In genomic region chr17:56291226-56291805, GRCh38 we compare ENCODE assay signal across 19 cellular contexts.
A peak's percentile ranks its signal among the peaks of the same experiment; 100 is the strongest.
DNase-seq lines count a peak whose midpoint lies in the region; ATAC-seq and TF ChIP-seq lines count a peak whose summit lies in the region.
"Had no signal": no experiment of that assay in that cellular context is flagged by ENCODE, and none has a peak within 500 bp of the region (broad histone marks: within the 10 kb centered on the region; RNA-seq: fewer than 3 reads in every experiment).

No MANE protein-coding gene starts in this region.

- H2BK120ac ChIP-seq in mesendoderm (ENCODE audit: low read depth, low read length) = no peak overlapping the region

- H4K20me1 ChIP-seq in GM23338 (replicated peaks; ENCODE audit: insufficient read depth) = no peaks in the 10 kb centered on the region

- no peak for TF ChIP-seq CTCF in GM23338 (conservative IDR thresholded peaks at IDR 0.05; ENCODE audit: low read depth in 2 of 2)

- no peaks in the 10 kb centered on the region for H3K79me1 ChIP-seq in mesendoderm (ENCODE audit: low read length)

- H3K4me1 ChIP-seq in SJCRH30 (no peaks in the 10 kb centered on the region), GM23338 (ENCODE audit: insufficient read depth) (no peaks in the 10 kb centered on the region), mesendoderm (ENCODE audit: control insufficient read depth, low read depth, low read length) (no peaks in the 10 kb centered on the region)

- peaks cover 12% of the 10 kb centered on the region for H3K4me1 Mint-ChIP-seq in activated naive CD8-positive, alpha-beta T cell treated with anti-CD3 and anti-CD28 coated beads, Interleukin-2, amount 10 ng/mL, durations not matched to agents 7 days and 5 days
- peaks cover 24% of the 10 kb centered on the region for H3K4me1 Mint-ChIP-seq in activated naive CD8-positive, alpha-beta T cell treated with anti-CD3 and anti-CD28 coated beads for 36 hours
- no peaks in the 10 kb centered on the region for H3K4me1 Mint-ChIP-seq in GM23338

- H3K9me3 ChIP-seq in SJCRH30 (replicated peaks) = no peaks in the 10 kb centered on the region
- H3K9me3 ChIP-seq: gastrocnemius medialis had no signal

- H3K79me2 ChIP-seq in GM23338 (replicated peaks; ENCODE audit: insufficient read depth) = no peaks in the 10 kb centered on the region
- H3K79me2 ChIP-seq in mesendoderm (ENCODE audit: control insufficient read depth, insufficient read depth, low read length) = no peaks in the 10 kb centered on the region
- H3K79me2 ChIP-seq: hepatocyte had no signal

- H3K9me2 ChIP-seq in GM23338 (ENCODE audit: insufficient read depth) = peaks cover 2% of the 10 kb centered on the region; the same call in 1 of the 2 replicates

- H3K9me3 Mint-ChIP-seq in activated naive CD8-positive, alpha-beta T cell treated with anti-CD3 and anti-CD28 coated beads, Interleukin-2, amount 10 ng/mL, durations not matched to agents 7 days and 5 days = peaks cover 5% of the 10 kb centered on the region
- H3K9me3 Mint-ChIP-seq in activated naive CD8-positive, alpha-beta T cell treated with anti-CD3 and anti-CD28 coated beads for 36 hours = peaks cover 2% of the 10 kb centered on the region
- no peaks in the 10 kb centered on the region for H3K9me3 Mint-ChIP-seq in GM23338
- H3K9me3 Mint-ChIP-seq: naive thymus-derived CD4-positive, alpha-beta T cell; T-helper 1 cell treated with Interleukin-12 subunit alpha and Interleukin-12 subunit beta and Interleukin-4 antibody, amounts not matched to agents 30 μg/mL and 1 μg/mL, for 36 hours had no signal

- H3K18ac ChIP-seq in mesendoderm (ENCODE audit: low read length) = no peak overlapping the region

- POLR2A ChIA-PET in activated naive CD8-positive, alpha-beta T cell treated with anti-CD3 and anti-CD28 coated beads, Interleukin-2, amount 10 ng/mL, durations not matched to agents 7 days and 5 days (lab: Charles Lee) = no interaction called here

- no peak overlapping the region for H2BK5ac ChIP-seq in mesendoderm (ENCODE audit: low read length)

- H3K27me3 ChIP-seq in SJCRH30 (no peaks in the 10 kb centered on the region), GM23338 (ENCODE audit: insufficient read depth) (no peaks in the 10 kb centered on the region), mesendoderm (ENCODE audit: insufficient read depth, low read length, poor library complexity) (no peaks in the 10 kb centered on the region)
- H3K27me3 ChIP-seq: gastrocnemius medialis, hepatocyte had no signal

- no peak overlapping the region for H2AK5ac ChIP-seq in mesendoderm (ENCODE audit: low read length)

- no peaks in the 10 kb centered on the region for H3K27me3 Mint-ChIP-seq in activated naive CD8-positive, alpha-beta T cell treated with anti-CD3 and anti-CD28 coated beads, Interleukin-2, amount 10 ng/mL, durations not matched to agents 7 days and 5 days
- H3K27me3 Mint-ChIP-seq in activated naive CD8-positive, alpha-beta T cell treated with anti-CD3 and anti-CD28 coated beads for 36 hours = no peaks in the 10 kb centered on the region
- H3K27me3 Mint-ChIP-seq in GM23338 (ENCODE audit: insufficient read depth, low read depth, poor library complexity) = peaks cover 2% of the 10 kb centered on the region
- H3K27me3 Mint-ChIP-seq: activated naive CD8-positive, alpha-beta T cell; naive thymus-derived CD4-positive, alpha-beta T cell had no signal

- no peak for DNase-seq in activated naive CD8-positive, alpha-beta T cell treated with anti-CD3 and anti-CD28 coated beads, Interleukin-2, amount 10 ng/mL, durations not matched to agents 7 days and 5 days
- no peak for DNase-seq in activated naive CD8-positive, alpha-beta T cell treated with anti-CD3 and anti-CD28 coated beads for 36 hours
- DNase-seq in M059J (ENCODE audit: low read depth) = peak; percentile 68
- DNase-seq in epithelial cell of prostate (ENCODE audit: low read depth, low spot score) = no peak
- peak; percentile 24 for DNase-seq in stromal cell of bone marrow (ENCODE audit: low read depth)
- no peak for DNase-seq in SJCRH30
- DNase-seq in GM23338 (ENCODE audit: low spot score) = no peak
- DNase-seq in mesendoderm = no peak
- DNase-seq: activated CD4-positive, alpha-beta T cell treated with anti-CD3 and anti-CD28 coated beads for 4 hours; COR-L47; gastrocnemius medialis; left colon; naive thymus-derived CD4-positive, alpha-beta T cell; nucleus accumbens had no signal

- peak overlapping the region; percentile 73 for H3K27ac Mint-ChIP-seq in activated naive CD8-positive, alpha-beta T cell treated with anti-CD3 and anti-CD28 coated beads, Interleukin-2, amount 10 ng/mL, durations not matched to agents 7 days and 5 days
- H3K27ac Mint-ChIP-seq in activated naive CD8-positive, alpha-beta T cell treated with anti-CD3 and anti-CD28 coated beads for 36 hours = no peak overlapping the region
- no peak overlapping the region for H3K27ac Mint-ChIP-seq in GM23338
- H3K27ac Mint-ChIP-seq: activated naive CD8-positive, alpha-beta T cell had no signal

- H3K36me3 ChIP-seq in SJCRH30 (no peaks in the 10 kb centered on the region), GM23338 (ENCODE audit: insufficient read depth) (no peaks in the 10 kb centered on the region), mesendoderm (ENCODE audit: control insufficient read depth, insufficient read depth, low read length) (no peaks in the 10 kb centered on the region)
- H3K36me3 ChIP-seq: gastrocnemius medialis had no signal

- peak overlapping the region; percentile 86 for H3K27ac ChIP-seq in epithelial cell of prostate
- no peak overlapping the region for H3K27ac ChIP-seq in SJCRH30
- no peak overlapping the region for H3K27ac ChIP-seq in GM23338 (ENCODE audit: low read depth)
- no peak overlapping the region for H3K27ac ChIP-seq in mesendoderm (ENCODE audit: low read depth, low read length)
- H3K27ac ChIP-seq: gastrocnemius medialis, hepatocyte had no signal

- H3K4me3 ChIP-seq in SJCRH30 (no peak overlapping the region), GM23338 (no peak overlapping the region), mesendoderm (ENCODE audit: low read length) (no peak overlapping the region)
- H3K4me3 ChIP-seq: gastrocnemius medialis, hepatocyte, smooth muscle cell had no signal

- no peak overlapping the region for H3K4me3 Mint-ChIP-seq in activated naive CD8-positive, alpha-beta T cell treated with anti-CD3 and anti-CD28 coated beads, Interleukin-2, amount 10 ng/mL, durations not matched to agents 7 days and 5 days
- no peak overlapping the region for H3K4me3 Mint-ChIP-seq in activated naive CD8-positive, alpha-beta T cell treated with anti-CD3 and anti-CD28 coated beads for 36 hours
- no peak overlapping the region for H3K4me3 Mint-ChIP-seq in GM23338

- no peak overlapping the region for H3K9ac ChIP-seq in mesendoderm (ENCODE audit: low read length)

- H3K4ac ChIP-seq in mesendoderm (ENCODE audit: low read depth, low read length) = no peak overlapping the region

- H3K36me3 Mint-ChIP-seq in activated naive CD8-positive, alpha-beta T cell treated with anti-CD3 and anti-CD28 coated beads, Interleukin-2, amount 10 ng/mL, durations not matched to agents 7 days and 5 days = peaks cover 7% of the 10 kb centered on the region
- no peaks in the 10 kb centered on the region for H3K36me3 Mint-ChIP-seq in activated naive CD8-positive, alpha-beta T cell treated with anti-CD3 and anti-CD28 coated beads for 36 hours
- H3K36me3 Mint-ChIP-seq in GM23338 (ENCODE audit: low read depth) = no peaks in the 10 kb centered on the region
- H3K36me3 Mint-ChIP-seq: activated naive CD8-positive, alpha-beta T cell had no signal

- H4K8ac ChIP-seq in mesendoderm (ENCODE audit: low read depth, low read length) = no peak overlapping the region

- H3K56ac ChIP-seq in mesendoderm (ENCODE audit: low read length) = no peak overlapping the region

- no peak overlapping the region for H3K4me2 ChIP-seq in GM23338
- H3K4me2 ChIP-seq in mesendoderm (ENCODE audit: low read length) = no peak overlapping the region
- H3K4me2 ChIP-seq: hepatocyte, smooth muscle cell had no signal

- H3F3A ChIP-seq in GM23338 (replicated peaks; ENCODE audit: low read depth) = no peaks in the 10 kb centered on the region

- no peak overlapping the region for H2AFZ ChIP-seq in GM23338
- H2AFZ ChIP-seq: hepatocyte had no signal

- H2BK15ac ChIP-seq in mesendoderm (replicated peaks; ENCODE audit: low read depth) = no peak overlapping the region

- WGBS in mesendoderm (ENCODE audit: extremely low coverage, insufficient coverage, low lambda C conversion rate) = no CpG with 5 or more reads among the region's 1 CpG

- H4K5ac ChIP-seq in mesendoderm (ENCODE audit: low read length) = no peak overlapping the region

- no peak for ATAC-seq in activated naive CD8-positive, alpha-beta T cell treated with anti-CD3 and anti-CD28 coated beads, Interleukin-2, amount 10 ng/mL, durations not matched to agents 7 days and 5 days (ENCODE audit: low read depth)
- no peak for ATAC-seq in GM23338
- ATAC-seq: gastrocnemius medialis; left colon; naive thymus-derived CD4-positive, alpha-beta T cell; Panc1 had no signal

- H3K23ac ChIP-seq in mesendoderm (ENCODE audit: low read length) = no peak overlapping the region

TF ChIP-seq in GM23338, 12 proteins besides CTCF, POLR2A, EP300 and RAD21 (continues in another document):
- no peak for TF ChIP-seq EZH2 (IDR thresholded peaks at IDR 0.05; ENCODE audit: low read depth, unreplicated experiment)
- no peak for TF ChIP-seq REST (IDR thresholded peaks at IDR 0.05; ENCODE audit: unreplicated experiment)
- no peak for TF ChIP-seq ZNF331 (CRISPR knock-in tag; IDR thresholded peaks at IDR 0.05; ENCODE audit: low read depth)
- no peak for TF ChIP-seq JUNB (IDR thresholded peaks at IDR 0.05; ENCODE audit: unreplicated experiment)

Comparison
In these comparisons a context has a peak if more than half of its experiments do, and no peak if none do; other contexts are left out.
1. DNase-seq: peak in M059J (single experiment) and stromal cell of bone marrow (single experiment); none in activated naive CD8-positive, alpha-beta T cell treated with anti-CD3 and anti-CD28 coated beads, Interleukin-2, amount 10 ng/mL, durations not matched to agents 7 days and 5 days (single experiment), activated naive CD8-positive, alpha-beta T cell treated with anti-CD3 and anti-CD28 coated beads for 36 hours (single experiment), epithelial cell of prostate (single experiment), SJCRH30 (0 of 2), GM23338 (single experiment) and mesendoderm (single experiment).